Comparison of ENCODE assay signal across 1 cellular context in the genomic region with DNA sequence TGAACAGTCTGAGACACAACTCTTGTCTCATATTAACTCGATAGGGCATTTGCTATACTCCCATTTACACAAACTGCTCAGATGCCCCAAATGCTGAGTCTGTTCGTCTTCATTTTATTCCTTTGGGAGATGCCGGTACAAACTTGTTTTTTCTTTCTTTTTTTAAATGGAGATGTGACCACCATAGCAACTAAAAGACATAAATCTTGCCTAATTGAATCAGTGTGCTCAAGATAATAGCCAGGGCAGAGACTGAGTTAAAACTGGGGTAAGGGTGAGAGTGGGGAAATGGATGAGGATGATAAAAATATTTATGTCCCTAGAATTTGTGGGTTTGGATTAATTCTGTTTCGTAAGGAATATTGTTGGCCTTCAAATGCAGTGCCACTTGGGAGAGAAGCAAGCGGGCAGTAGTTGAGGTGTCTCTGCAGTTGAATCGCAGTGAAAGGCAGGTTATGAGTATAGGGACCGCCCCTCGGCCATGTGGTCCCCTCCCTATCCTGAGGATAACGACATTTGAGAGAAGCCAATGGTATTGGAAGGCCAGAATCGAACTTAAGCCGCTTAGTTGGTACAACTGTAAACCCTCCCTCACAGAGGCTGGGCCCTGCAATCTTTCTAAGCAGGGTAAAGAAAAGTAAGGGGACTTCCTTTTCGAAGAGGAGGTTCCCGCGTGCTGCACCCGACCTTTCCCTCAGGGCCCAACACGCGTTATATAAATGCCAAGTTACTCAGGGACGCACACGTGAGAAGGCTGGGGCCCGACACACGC.
TF ChIP-seq lines count a peak whose summit lies in the region.

No MANE protein-coding gene starts in this region.

TF ChIP-seq in K562, 482 proteins besides CTCF, POLR2A, EP300 and RAD21 (continued from another document and continues in another):
- TF ChIP-seq, protein P1, sequence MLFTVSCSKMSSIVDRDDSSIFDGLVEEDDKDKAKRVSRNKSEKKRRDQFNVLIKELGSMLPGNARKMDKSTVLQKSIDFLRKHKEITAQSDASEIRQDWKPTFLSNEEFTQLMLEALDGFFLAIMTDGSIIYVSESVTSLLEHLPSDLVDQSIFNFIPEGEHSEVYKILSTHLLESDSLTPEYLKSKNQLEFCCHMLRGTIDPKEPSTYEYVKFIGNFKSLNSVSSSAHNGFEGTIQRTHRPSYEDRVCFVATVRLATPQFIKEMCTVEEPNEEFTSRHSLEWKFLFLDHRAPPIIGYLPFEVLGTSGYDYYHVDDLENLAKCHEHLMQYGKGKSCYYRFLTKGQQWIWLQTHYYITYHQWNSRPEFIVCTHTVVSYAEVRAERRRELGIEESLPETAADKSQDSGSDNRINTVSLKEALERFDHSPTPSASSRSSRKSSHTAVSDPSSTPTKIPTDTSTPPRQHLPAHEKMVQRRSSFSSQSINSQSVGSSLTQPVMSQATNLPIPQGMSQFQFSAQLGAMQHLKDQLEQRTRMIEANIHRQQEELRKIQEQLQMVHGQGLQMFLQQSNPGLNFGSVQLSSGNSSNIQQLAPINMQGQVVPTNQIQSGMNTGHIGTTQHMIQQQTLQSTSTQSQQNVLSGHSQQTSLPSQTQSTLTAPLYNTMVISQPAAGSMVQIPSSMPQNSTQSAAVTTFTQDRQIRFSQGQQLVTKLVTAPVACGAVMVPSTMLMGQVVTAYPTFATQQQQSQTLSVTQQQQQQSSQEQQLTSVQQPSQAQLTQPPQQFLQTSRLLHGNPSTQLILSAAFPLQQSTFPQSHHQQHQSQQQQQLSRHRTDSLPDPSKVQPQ (CRISPR knock-in tag; IDR thresholded peaks at IDR 0.05; ENCODE audit: borderline replicate concordance) = no peak
- TF ChIP-seq CBFB (CRISPR knock-in tag; IDR thresholded peaks at IDR 0.05) (peak; percentile 99), MYBL2 (IDR thresholded peaks at IDR 0.05; ENCODE audit: low read depth) (peak; percentile 68), MYBL2 (CRISPR knock-in tag; IDR thresholded peaks at IDR 0.05; ENCODE audit: borderline replicate concordance) (peak; percentile 86), MEIS2 (IDR thresholded peaks at IDR 0.05; ENCODE audit: partially characterized antibody) (peak; percentile 83), SMAD4 (CRISPR knock-in tag; conservative IDR thresholded peaks at IDR 0.05) (peak; percentile 75), HOXB6 (CRISPR knock-in tag; IDR thresholded peaks at IDR 0.05; ENCODE audit: borderline replicate concordance) (no peak), ZNF586 (CRISPR knock-in tag; conservative IDR thresholded peaks at IDR 0.05) (no peak), STAG1 (CRISPR knock-in tag; IDR thresholded peaks at IDR 0.05; ENCODE audit: borderline replicate concordance) (peak; percentile 78), ETV1 (tag; conservative IDR thresholded peaks at IDR 0.05; ENCODE audit: low read depth) (peak; percentile 48; the same call in 1 of the 2 replicates), TOE1 (IDR thresholded peaks at IDR 0.05; ENCODE audit: borderline replicate concordance) (peak; percentile 45; the same call in 1 of the 2 replicates), TOE1 (CRISPR knock-in tag; IDR thresholded peaks at IDR 0.05; ENCODE audit: borderline replicate concordance, low read depth) (no peak), CREB1 (IDR thresholded peaks at IDR 0.05) (no peak), CREB1 (CRISPR knock-in tag; IDR thresholded peaks at IDR 0.05) (peak; percentile 89; the same call in 1 of the 2 replicates), NCOA1 (IDR thresholded peaks at IDR 0.05; ENCODE audit: low read depth) (no peak), ZNF232 (CRISPR knock-in tag; IDR thresholded peaks at IDR 0.05) (peak; percentile 100), RFX1 (IDR thresholded peaks at IDR 0.05) (peak; percentile 43; the same call in 1 of the 2 replicates), YBX1 (IDR thresholded peaks at IDR 0.05) (no peak), ASH1L (IDR thresholded peaks at IDR 0.05; ENCODE audit: borderline replicate concordance, low read depth, partially characterized antibody) (peak; percentile 64), ZNF79 (CRISPR knock-in tag; IDR thresholded peaks at IDR 0.05; ENCODE audit: low read depth) (no peak), DPF2 (IDR thresholded peaks at IDR 0.05) (peak; percentile 29; the same call in 1 of the 2 replicates), SMARCA4 (IDR thresholded peaks at IDR 0.05) (peak; percentile 16; the same call in 1 of the 2 replicates), NR3C1 (CRISPR knock-in tag; IDR thresholded peaks at IDR 0.05) (peak; percentile 99), DNMT1 (IDR thresholded peaks at IDR 0.05) (no peak), PHB (CRISPR knock-in tag; IDR thresholded peaks at IDR 0.05) (no peak), PRMT5 (CRISPR knock-in tag; IDR thresholded peaks at IDR 0.05) (peak; percentile 97)
- TF ChIP-seq, protein P2, sequence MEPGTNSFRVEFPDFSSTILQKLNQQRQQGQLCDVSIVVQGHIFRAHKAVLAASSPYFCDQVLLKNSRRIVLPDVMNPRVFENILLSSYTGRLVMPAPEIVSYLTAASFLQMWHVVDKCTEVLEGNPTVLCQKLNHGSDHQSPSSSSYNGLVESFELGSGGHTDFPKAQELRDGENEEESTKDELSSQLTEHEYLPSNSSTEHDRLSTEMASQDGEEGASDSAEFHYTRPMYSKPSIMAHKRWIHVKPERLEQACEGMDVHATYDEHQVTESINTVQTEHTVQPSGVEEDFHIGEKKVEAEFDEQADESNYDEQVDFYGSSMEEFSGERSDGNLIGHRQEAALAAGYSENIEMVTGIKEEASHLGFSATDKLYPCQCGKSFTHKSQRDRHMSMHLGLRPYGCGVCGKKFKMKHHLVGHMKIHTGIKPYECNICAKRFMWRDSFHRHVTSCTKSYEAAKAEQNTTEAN (CRISPR knock-in tag; IDR thresholded peaks at IDR 0.05) = peak; percentile 98
- TF ChIP-seq, protein P3, sequence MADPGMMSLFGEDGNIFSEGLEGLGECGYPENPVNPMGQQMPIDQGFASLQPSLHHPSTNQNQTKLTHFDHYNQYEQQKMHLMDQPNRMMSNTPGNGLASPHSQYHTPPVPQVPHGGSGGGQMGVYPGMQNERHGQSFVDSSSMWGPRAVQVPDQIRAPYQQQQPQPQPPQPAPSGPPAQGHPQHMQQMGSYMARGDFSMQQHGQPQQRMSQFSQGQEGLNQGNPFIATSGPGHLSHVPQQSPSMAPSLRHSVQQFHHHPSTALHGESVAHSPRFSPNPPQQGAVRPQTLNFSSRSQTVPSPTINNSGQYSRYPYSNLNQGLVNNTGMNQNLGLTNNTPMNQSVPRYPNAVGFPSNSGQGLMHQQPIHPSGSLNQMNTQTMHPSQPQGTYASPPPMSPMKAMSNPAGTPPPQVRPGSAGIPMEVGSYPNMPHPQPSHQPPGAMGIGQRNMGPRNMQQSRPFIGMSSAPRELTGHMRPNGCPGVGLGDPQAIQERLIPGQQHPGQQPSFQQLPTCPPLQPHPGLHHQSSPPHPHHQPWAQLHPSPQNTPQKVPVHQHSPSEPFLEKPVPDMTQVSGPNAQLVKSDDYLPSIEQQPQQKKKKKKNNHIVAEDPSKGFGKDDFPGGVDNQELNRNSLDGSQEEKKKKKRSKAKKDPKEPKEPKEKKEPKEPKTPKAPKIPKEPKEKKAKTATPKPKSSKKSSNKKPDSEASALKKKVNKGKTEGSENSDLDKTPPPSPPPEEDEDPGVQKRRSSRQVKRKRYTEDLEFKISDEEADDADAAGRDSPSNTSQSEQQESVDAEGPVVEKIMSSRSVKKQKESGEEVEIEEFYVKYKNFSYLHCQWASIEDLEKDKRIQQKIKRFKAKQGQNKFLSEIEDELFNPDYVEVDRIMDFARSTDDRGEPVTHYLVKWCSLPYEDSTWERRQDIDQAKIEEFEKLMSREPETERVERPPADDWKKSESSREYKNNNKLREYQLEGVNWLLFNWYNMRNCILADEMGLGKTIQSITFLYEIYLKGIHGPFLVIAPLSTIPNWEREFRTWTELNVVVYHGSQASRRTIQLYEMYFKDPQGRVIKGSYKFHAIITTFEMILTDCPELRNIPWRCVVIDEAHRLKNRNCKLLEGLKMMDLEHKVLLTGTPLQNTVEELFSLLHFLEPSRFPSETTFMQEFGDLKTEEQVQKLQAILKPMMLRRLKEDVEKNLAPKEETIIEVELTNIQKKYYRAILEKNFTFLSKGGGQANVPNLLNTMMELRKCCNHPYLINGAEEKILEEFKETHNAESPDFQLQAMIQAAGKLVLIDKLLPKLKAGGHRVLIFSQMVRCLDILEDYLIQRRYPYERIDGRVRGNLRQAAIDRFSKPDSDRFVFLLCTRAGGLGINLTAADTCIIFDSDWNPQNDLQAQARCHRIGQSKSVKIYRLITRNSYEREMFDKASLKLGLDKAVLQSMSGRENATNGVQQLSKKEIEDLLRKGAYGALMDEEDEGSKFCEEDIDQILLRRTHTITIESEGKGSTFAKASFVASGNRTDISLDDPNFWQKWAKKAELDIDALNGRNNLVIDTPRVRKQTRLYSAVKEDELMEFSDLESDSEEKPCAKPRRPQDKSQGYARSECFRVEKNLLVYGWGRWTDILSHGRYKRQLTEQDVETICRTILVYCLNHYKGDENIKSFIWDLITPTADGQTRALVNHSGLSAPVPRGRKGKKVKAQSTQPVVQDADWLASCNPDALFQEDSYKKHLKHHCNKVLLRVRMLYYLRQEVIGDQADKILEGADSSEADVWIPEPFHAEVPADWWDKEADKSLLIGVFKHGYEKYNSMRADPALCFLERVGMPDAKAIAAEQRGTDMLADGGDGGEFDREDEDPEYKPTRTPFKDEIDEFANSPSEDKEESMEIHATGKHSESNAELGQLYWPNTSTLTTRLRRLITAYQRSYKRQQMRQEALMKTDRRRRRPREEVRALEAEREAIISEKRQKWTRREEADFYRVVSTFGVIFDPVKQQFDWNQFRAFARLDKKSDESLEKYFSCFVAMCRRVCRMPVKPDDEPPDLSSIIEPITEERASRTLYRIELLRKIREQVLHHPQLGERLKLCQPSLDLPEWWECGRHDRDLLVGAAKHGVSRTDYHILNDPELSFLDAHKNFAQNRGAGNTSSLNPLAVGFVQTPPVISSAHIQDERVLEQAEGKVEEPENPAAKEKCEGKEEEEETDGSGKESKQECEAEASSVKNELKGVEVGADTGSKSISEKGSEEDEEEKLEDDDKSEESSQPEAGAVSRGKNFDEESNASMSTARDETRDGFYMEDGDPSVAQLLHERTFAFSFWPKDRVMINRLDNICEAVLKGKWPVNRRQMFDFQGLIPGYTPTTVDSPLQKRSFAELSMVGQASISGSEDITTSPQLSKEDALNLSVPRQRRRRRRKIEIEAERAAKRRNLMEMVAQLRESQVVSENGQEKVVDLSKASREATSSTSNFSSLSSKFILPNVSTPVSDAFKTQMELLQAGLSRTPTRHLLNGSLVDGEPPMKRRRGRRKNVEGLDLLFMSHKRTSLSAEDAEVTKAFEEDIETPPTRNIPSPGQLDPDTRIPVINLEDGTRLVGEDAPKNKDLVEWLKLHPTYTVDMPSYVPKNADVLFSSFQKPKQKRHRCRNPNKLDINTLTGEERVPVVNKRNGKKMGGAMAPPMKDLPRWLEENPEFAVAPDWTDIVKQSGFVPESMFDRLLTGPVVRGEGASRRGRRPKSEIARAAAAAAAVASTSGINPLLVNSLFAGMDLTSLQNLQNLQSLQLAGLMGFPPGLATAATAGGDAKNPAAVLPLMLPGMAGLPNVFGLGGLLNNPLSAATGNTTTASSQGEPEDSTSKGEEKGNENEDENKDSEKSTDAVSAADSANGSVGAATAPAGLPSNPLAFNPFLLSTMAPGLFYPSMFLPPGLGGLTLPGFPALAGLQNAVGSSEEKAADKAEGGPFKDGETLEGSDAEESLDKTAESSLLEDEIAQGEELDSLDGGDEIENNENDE (IDR thresholded peaks at IDR 0.05; ENCODE audit: low read depth, low read length) = no peak
- TF ChIP-seq, protein P4, sequence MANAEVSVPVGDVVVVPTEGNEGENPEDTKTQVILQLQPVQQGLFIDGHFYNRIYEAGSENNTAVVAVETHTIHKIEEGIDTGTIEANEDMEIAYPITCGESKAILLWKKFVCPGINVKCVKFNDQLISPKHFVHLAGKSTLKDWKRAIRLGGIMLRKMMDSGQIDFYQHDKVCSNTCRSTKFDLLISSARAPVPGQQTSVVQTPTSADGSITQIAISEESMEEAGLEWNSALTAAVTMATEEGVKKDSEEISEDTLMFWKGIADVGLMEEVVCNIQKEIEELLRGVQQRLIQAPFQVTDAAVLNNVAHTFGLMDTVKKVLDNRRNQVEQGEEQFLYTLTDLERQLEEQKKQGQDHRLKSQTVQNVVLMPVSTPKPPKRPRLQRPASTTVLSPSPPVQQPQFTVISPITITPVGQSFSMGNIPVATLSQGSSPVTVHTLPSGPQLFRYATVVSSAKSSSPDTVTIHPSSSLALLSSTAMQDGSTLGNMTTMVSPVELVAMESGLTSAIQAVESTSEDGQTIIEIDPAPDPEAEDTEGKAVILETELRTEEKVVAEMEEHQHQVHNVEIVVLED (CRISPR knock-in tag; IDR thresholded peaks at IDR 0.05) = peak; percentile 31; the same call in 1 of the 2 replicates
- TF ChIP-seq, protein P5, sequence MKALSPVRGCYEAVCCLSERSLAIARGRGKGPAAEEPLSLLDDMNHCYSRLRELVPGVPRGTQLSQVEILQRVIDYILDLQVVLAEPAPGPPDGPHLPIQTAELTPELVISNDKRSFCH (CRISPR knock-in tag; IDR thresholded peaks at IDR 0.05) = no peak
- TF ChIP-seq, protein P5 (tag; IDR thresholded peaks at IDR 0.05) = 0 out of 2 replicates have a peak, but pooled peaks have one; percentile 86
